11 cellular contexts compared by ENCODE assay signal in genomic region chr17:6713918-6714271, GRCh38. TPM values are rescaled to one million over a fixed set of nuclear protein-coding genes. Genes with fewer than 3 reads are reported as not detected.
DNase-seq lines count a peak whose midpoint lies in the region; ATAC-seq, FAIRE-seq and TF ChIP-seq lines count a peak whose summit lies in the region.
"Had no signal": no experiment of that assay in that cellular context is flagged by ENCODE, and none has a peak within 500 bp of the region (broad histone marks: within the 10 kb centered on the region; RNA-seq: fewer than 3 reads in every experiment).

No MANE protein-coding gene starts in this region.

- DNase-seq in activated CD8-positive, alpha-beta T cell treated with anti-CD3 and anti-CD28 coated beads for 36 hours = no peak
- DNase-seq in activated CD8-positive, alpha-beta T cell treated with anti-CD3 and anti-CD28 coated beads, Interleukin-2, amount 10 ng/mL, durations not matched to agents 7 days and 5 days = no peak
- no peak for DNase-seq in astrocyte (ENCODE audit: low read depth)
- peak; percentile 27 for DNase-seq in left kidney (ENCODE audit: low read depth, low spot score)
- no peak for DNase-seq in NCI-H446 treated with DMSO at 0.1 percent for 48 hours (lab: John Stamatoyannopoulos, UW)
- DNase-seq in NCI-H1092 (lab: John Stamatoyannopoulos, UW) = no peak
- no peak for DNase-seq in MV-4-11 (lab: John Stamatoyannopoulos, UW)
- DNase-seq: NCI-H1436 had no signal

- peaks cover 4% of the 10 kb centered on the region for H3K9me3 Mint-ChIP-seq in activated CD8-positive, alpha-beta T cell treated with anti-CD3 and anti-CD28 coated beads for 36 hours
- no peaks in the 10 kb centered on the region for H3K9me3 Mint-ChIP-seq in activated CD8-positive, alpha-beta T cell treated with anti-CD3 and anti-CD28 coated beads, Interleukin-2, amount 10 ng/mL, durations not matched to agents 7 days and 5 days (ENCODE audit: insufficient read depth)
- peaks cover 15% of the 10 kb centered on the region for H3K9me3 Mint-ChIP-seq in astrocyte (ENCODE audit: unreplicated experiment)
- no peaks in the 10 kb centered on the region for H3K9me3 Mint-ChIP-seq in stimulated activated memory B cell treated with anti-CD40 and anti-IgM and Interleukin-4, amounts not matched to agents 10 μg/mL and 1 μg/mL and 100 μg/mL, for 72 hours
- H3K9me3 Mint-ChIP-seq: T-helper 1 cell treated with Interleukin-12 subunit alpha and Interleukin-12 subunit beta and Interleukin-4 antibody, amounts not matched to agents 30 μg/mL and 1 μg/mL, for 36 hours had no signal

- no peaks in the 10 kb centered on the region for H4K20me1 ChIP-seq in astrocyte (ENCODE audit: insufficient read depth, low read length)

- no peak overlapping the region for H3K27ac Mint-ChIP-seq in activated CD8-positive, alpha-beta T cell treated with anti-CD3 and anti-CD28 coated beads for 36 hours
- no peak overlapping the region for H3K27ac Mint-ChIP-seq in activated CD8-positive, alpha-beta T cell treated with anti-CD3 and anti-CD28 coated beads, Interleukin-2, amount 10 ng/mL, durations not matched to agents 7 days and 5 days
- H3K27ac Mint-ChIP-seq in astrocyte (ENCODE audit: unreplicated experiment) = peak overlapping the region; percentile 6
- H3K27ac Mint-ChIP-seq in stimulated activated memory B cell treated with anti-CD40 and anti-IgM and Interleukin-4, amounts not matched to agents 10 μg/mL and 1 μg/mL and 100 μg/mL, for 72 hours = no peak overlapping the region
- H3K27ac Mint-ChIP-seq: T-helper 1 cell treated with Interleukin-12 subunit alpha and Interleukin-12 subunit beta and Interleukin-4 antibody, amounts not matched to agents 30 μg/mL and 1 μg/mL, for 36 hours had no signal

- peaks cover 10% of the 10 kb centered on the region for H3K27me3 ChIP-seq in astrocyte (ENCODE audit: insufficient read depth, low read length)

- peaks cover 14% of the 10 kb centered on the region for H3K4me1 Mint-ChIP-seq in activated CD8-positive, alpha-beta T cell treated with anti-CD3 and anti-CD28 coated beads for 36 hours (ENCODE audit: low read depth)
- H3K4me1 Mint-ChIP-seq in activated CD8-positive, alpha-beta T cell treated with anti-CD3 and anti-CD28 coated beads, Interleukin-2, amount 10 ng/mL, durations not matched to agents 7 days and 5 days (ENCODE audit: low read depth) = peaks cover 25% of the 10 kb centered on the region
- peaks cover 7% of the 10 kb centered on the region for H3K4me1 Mint-ChIP-seq in astrocyte (ENCODE audit: low read depth, unreplicated experiment)
- peaks cover 23% of the 10 kb centered on the region for H3K4me1 Mint-ChIP-seq in stimulated activated memory B cell treated with anti-CD40 and anti-IgM and Interleukin-4, amounts not matched to agents 10 μg/mL and 1 μg/mL and 100 μg/mL, for 72 hours

- peak overlapping the region; percentile 71 for H2AFZ ChIP-seq in astrocyte (ENCODE audit: low read depth, low read length)

- H3K27me3 Mint-ChIP-seq in activated CD8-positive, alpha-beta T cell treated with anti-CD3 and anti-CD28 coated beads for 36 hours = peaks cover 54% of the 10 kb centered on the region
- peaks cover 54% of the 10 kb centered on the region for H3K27me3 Mint-ChIP-seq in activated CD8-positive, alpha-beta T cell treated with anti-CD3 and anti-CD28 coated beads, Interleukin-2, amount 10 ng/mL, durations not matched to agents 7 days and 5 days (ENCODE audit: low read depth)
- peaks cover 35% of the 10 kb centered on the region for H3K27me3 Mint-ChIP-seq in astrocyte (ENCODE audit: low read depth, unreplicated experiment)
- peaks cover 88% of the 10 kb centered on the region for H3K27me3 Mint-ChIP-seq in stimulated activated memory B cell treated with anti-CD40 and anti-IgM and Interleukin-4, amounts not matched to agents 10 μg/mL and 1 μg/mL and 100 μg/mL, for 72 hours

- H3K36me3 ChIP-seq in astrocyte (ENCODE audit: insufficient read depth, low read length) = no peaks in the 10 kb centered on the region

- POLR2A ChIA-PET in activated CD8-positive, alpha-beta T cell treated with anti-CD3 and anti-CD28 coated beads for 36 hours (lab: Charles Lee) = no interaction called here
- POLR2A ChIA-PET in activated CD8-positive, alpha-beta T cell treated with anti-CD3 and anti-CD28 coated beads, Interleukin-2, amount 10 ng/mL, durations not matched to agents 7 days and 5 days (lab: Charles Lee) = no interaction called here

- no peak for ATAC-seq in activated CD8-positive, alpha-beta T cell treated with anti-CD3 and anti-CD28 coated beads for 36 hours
- no peak for ATAC-seq in activated CD8-positive, alpha-beta T cell treated with anti-CD3 and anti-CD28 coated beads, Interleukin-2, amount 10 ng/mL, durations not matched to agents 7 days and 5 days
- peak; percentile 31 for ATAC-seq in stimulated activated memory B cell treated with anti-CD40 and anti-IgM and Interleukin-4, amounts not matched to agents 10 μg/mL and 1 μg/mL and 100 μg/mL, for 72 hours

- peak overlapping the region; percentile 18 for H3K4me3 Mint-ChIP-seq in activated CD8-positive, alpha-beta T cell treated with anti-CD3 and anti-CD28 coated beads for 36 hours
- H3K4me3 Mint-ChIP-seq in activated CD8-positive, alpha-beta T cell treated with anti-CD3 and anti-CD28 coated beads, Interleukin-2, amount 10 ng/mL, durations not matched to agents 7 days and 5 days = no peak overlapping the region
- H3K4me3 Mint-ChIP-seq in astrocyte (ENCODE audit: unreplicated experiment) = peak overlapping the region; percentile 81
- H3K4me3 Mint-ChIP-seq in stimulated activated memory B cell treated with anti-CD40 and anti-IgM and Interleukin-4, amounts not matched to agents 10 μg/mL and 1 μg/mL and 100 μg/mL, for 72 hours = peak overlapping the region; percentile 64

- TF ChIP-seq CTCF in activated CD8-positive, alpha-beta T cell treated with anti-CD3 and anti-CD28 coated beads for 36 hours (IDR thresholded peaks at IDR 0.05) = no peak
- TF ChIP-seq CTCF in astrocyte (IDR thresholded peaks at IDR 0.05; ENCODE audit: insufficient read depth, low read depth, low read length) = no peak

- no peaks in the 10 kb centered on the region for H3K36me3 Mint-ChIP-seq in activated CD8-positive, alpha-beta T cell treated with anti-CD3 and anti-CD28 coated beads for 36 hours (ENCODE audit: low read depth)
- H3K36me3 Mint-ChIP-seq in activated CD8-positive, alpha-beta T cell treated with anti-CD3 and anti-CD28 coated beads, Interleukin-2, amount 10 ng/mL, durations not matched to agents 7 days and 5 days (ENCODE audit: low read depth) = no peaks in the 10 kb centered on the region
- no peaks in the 10 kb centered on the region for H3K36me3 Mint-ChIP-seq in astrocyte (ENCODE audit: low read depth, unreplicated experiment)
- no peaks in the 10 kb centered on the region for H3K36me3 Mint-ChIP-seq in stimulated activated memory B cell treated with anti-CD40 and anti-IgM and Interleukin-4, amounts not matched to agents 10 μg/mL and 1 μg/mL and 100 μg/mL, for 72 hours

- H3K4me3 ChIP-seq in astrocyte (ENCODE audit: insufficient read depth, low read depth, low read length) = no peak overlapping the region

- FAIRE-seq in astrocyte (lab: Jason Lieb, UNC) = no peak
- FAIRE-seq: islet of Langerhans had no signal

- intact Hi-C loops in activated CD8-positive, alpha-beta T cell treated with anti-CD3 and anti-CD28 coated beads for 36 hours (cut with micrococcal nuclease) = no loop called here

- H3K9ac ChIP-seq in astrocyte (ENCODE audit: low read length) = peak overlapping the region; percentile 27

- H3K27ac ChIP-seq in astrocyte (ENCODE audit: low read depth, low read length) = no peak overlapping the region

- no peaks in the 10 kb centered on the region for H3K79me2 ChIP-seq in astrocyte (ENCODE audit: insufficient read depth, low read length)

- CTCF ChIA-PET in activated CD8-positive, alpha-beta T cell treated with anti-CD3 and anti-CD28 coated beads for 36 hours (lab: Charles Lee) = no interaction called here
- CTCF ChIA-PET in activated CD8-positive, alpha-beta T cell treated with anti-CD3 and anti-CD28 coated beads, Interleukin-2, amount 10 ng/mL, durations not matched to agents 7 days and 5 days (lab: Charles Lee) = no interaction called here

- peak overlapping the region; percentile 79 for H3K4me2 ChIP-seq in astrocyte (ENCODE audit: low read length)

- H3K4me1 ChIP-seq in astrocyte (ENCODE audit: insufficient read depth, low read length) = no peaks in the 10 kb centered on the region

- H3K9me3 ChIP-seq in astrocyte (ENCODE audit: insufficient read depth, low read depth, low read length) = no peaks in the 10 kb centered on the region

RNA-seq across cellular contexts. Expression of gene SLC13A5, which starts 0.7 kb away (rescaled TPM):
- total RNA-seq in activated CD8-positive, alpha-beta T cell treated with anti-CD3 and anti-CD28 coated beads for 36 hours = not detected
- total RNA-seq in activated CD8-positive, alpha-beta T cell treated with anti-CD3 and anti-CD28 coated beads, Interleukin-2, amount 10 ng/mL, durations not matched to agents 7 days and 5 days = not detected
- total RNA-seq in astrocyte = 6.9 and 13.2 TPM in 2 replicates

RNA-seq across cellular contexts. Expression of gene XAF1, which starts 42.0 kb away (rescaled TPM):
- total RNA-seq in activated CD8-positive, alpha-beta T cell treated with anti-CD3 and anti-CD28 coated beads for 36 hours = 10 to 100 TPM; 15.2 to 18.4 TPM
- total RNA-seq in activated CD8-positive, alpha-beta T cell treated with anti-CD3 and anti-CD28 coated beads, Interleukin-2, amount 10 ng/mL, durations not matched to agents 7 days and 5 days = 100 to 1,000 TPM; 298 to 306 TPM
- total RNA-seq in astrocyte = 50.9 and 69.6 TPM in 2 replicates
